ENCODE assay signal across 1 cellular context in the genomic region with DNA sequence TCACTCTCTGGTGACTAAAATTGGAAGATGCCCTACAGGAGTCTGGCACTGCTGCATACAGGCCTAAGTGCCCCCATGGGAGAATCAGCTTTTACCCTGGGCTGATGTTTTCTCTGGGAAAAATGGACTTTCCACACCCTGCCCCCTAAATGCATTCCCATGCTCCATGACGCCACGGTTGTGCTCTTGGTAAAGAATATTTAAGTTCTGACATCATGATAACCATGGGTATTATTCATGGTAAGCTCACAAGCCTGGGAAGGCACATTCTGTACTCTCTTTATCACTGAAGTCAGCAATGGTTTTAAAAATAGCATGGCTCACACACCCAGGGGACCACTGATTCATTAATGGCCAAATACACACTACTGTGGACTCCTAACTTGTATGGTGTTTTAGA.
A peak's percentile ranks its signal among the peaks of the same experiment; 100 is the strongest.
TF ChIP-seq lines count a peak whose summit lies in the region.

No MANE protein-coding gene starts in this region.

TF ChIP-seq in IMR-90, 13 proteins besides CTCF, POLR2A, EP300 and RAD21 (continued from another document):
- no peak for TF ChIP-seq RCOR1 (IDR thresholded peaks at IDR 0.05; ENCODE audit: insufficient replicate concordance, low read length)
- TF ChIP-seq ELK1 (IDR thresholded peaks at IDR 0.05; ENCODE audit: borderline replicate concordance, low read depth, low read length), result no peak
- TF ChIP-seq RFX5 (IDR thresholded peaks at IDR 0.05; ENCODE audit: low read depth, low read length), result no peak
- TF ChIP-seq FOS (IDR thresholded peaks at IDR 0.05; ENCODE audit: low read depth, low read length), result peak; percentile 55; the same call in 1 of the 2 replicates
- 0 out of 2 replicates have a peak, but pooled peaks have one; percentile 13 for TF ChIP-seq MAZ (IDR thresholded peaks at IDR 0.05; ENCODE audit: borderline replicate concordance, low read depth, low read length)
- TF ChIP-seq USF2 (IDR thresholded peaks at IDR 0.05; ENCODE audit: low read depth, low read length), result no peak
